ENCODE assay signal across 4 cellular contexts in the genomic region with DNA sequence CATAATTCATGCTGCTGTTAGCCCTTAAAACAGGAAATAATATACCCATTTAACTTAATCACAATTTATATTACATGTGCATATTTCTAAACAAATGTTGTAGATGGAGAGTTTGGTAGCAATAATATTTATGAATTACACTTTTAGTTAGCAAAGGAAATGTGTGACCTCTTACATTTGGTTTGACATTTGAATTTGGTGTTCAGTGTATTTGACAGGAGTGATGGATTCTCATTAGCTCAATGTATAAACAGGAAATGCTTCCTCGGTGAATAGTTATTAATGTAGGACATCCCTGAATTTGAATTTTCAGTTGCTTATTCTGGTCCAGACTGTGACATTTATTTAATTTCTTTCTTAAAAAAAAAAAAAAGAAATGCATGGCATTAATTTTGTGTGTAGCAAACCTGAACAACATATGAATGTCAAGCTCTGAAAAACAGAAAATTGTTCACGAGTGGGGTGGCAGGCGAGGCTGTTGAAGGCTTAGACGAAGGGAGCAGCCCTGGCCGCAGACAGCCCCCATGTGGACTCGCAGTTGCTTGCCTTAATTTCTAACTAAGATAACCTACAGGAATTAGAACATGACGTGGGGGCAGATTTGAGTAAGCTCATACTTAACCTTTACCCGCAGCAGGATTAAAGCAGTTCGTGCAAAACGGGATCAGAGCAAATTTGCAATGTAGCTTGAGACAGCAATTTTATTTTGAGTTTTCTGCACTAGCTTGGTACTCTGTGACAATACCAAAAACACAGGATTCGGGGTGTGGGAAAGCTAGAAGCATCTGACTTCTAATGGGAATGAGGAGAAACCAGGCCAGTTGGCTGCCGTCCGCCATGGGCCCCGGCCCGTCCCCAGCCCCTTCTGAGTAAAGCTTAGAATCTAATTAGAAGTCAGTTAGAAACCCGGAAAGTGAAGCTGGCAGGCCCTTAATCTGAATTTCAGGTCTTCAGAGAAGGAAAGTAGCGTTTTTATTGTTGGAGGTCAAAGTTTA.
TF ChIP-seq lines count a peak whose summit lies in the region.

No MANE protein-coding gene starts in this region.

TF ChIP-seq in SK-N-SH, 30 proteins besides CTCF, POLR2A, EP300 and RAD21:
- TF ChIP-seq, protein P1, sequence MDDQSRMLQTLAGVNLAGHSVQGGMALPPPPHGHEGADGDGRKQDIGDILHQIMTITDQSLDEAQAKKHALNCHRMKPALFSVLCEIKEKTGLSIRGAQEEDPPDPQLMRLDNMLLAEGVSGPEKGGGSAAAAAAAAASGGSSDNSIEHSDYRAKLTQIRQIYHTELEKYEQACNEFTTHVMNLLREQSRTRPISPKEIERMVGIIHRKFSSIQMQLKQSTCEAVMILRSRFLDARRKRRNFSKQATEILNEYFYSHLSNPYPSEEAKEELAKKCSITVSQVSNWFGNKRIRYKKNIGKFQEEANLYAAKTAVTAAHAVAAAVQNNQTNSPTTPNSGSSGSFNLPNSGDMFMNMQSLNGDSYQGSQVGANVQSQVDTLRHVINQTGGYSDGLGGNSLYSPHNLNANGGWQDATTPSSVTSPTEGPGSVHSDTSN (IDR thresholded peaks at IDR 0.05) = peak; percentile 34; the same call in 1 of the 2 replicates
- no peak for TF ChIP-seq RXRA (IDR thresholded peaks at IDR 0.05; ENCODE audit: borderline replicate concordance, low read depth)
TF ChIP-seq in SK-N-SH: peak in this region for 1.

TF ChIP-seq in SK-N-SH treated with all-trans-retinoic acid at 6 μM for 48 hours, 23 proteins besides CTCF, POLR2A, EP300 and RAD21:
- TF ChIP-seq RARB (CRISPR knock-in tag; IDR thresholded peaks at IDR 0.05) (no peak), ARNTL (CRISPR knock-in tag; IDR thresholded peaks at IDR 0.05; ENCODE audit: borderline replicate concordance, low read depth) (no peak), TOX (CRISPR knock-in tag; IDR thresholded peaks at IDR 0.05; ENCODE audit: borderline replicate concordance) (no peak), ISL1 (CRISPR knock-in tag; IDR thresholded peaks at IDR 0.05) (no peak), SNAI2 (CRISPR knock-in tag; IDR thresholded peaks at IDR 0.05) (no peak), ESRRG (CRISPR knock-in tag; IDR thresholded peaks at IDR 0.05) (no peak), ZFP30 (CRISPR knock-in tag; IDR thresholded peaks at IDR 0.05) (no peak), GLIS3 (CRISPR knock-in tag; IDR thresholded peaks at IDR 0.05) (no peak), ZNF565 (CRISPR knock-in tag; conservative IDR thresholded peaks at IDR 0.05; ENCODE audit: low read depth) (no peak), ZFP3 (CRISPR knock-in tag; IDR thresholded peaks at IDR 0.05) (no peak), OSR1 (CRISPR knock-in tag; IDR thresholded peaks at IDR 0.05) (no peak)
- TF ChIP-seq, protein P2, sequence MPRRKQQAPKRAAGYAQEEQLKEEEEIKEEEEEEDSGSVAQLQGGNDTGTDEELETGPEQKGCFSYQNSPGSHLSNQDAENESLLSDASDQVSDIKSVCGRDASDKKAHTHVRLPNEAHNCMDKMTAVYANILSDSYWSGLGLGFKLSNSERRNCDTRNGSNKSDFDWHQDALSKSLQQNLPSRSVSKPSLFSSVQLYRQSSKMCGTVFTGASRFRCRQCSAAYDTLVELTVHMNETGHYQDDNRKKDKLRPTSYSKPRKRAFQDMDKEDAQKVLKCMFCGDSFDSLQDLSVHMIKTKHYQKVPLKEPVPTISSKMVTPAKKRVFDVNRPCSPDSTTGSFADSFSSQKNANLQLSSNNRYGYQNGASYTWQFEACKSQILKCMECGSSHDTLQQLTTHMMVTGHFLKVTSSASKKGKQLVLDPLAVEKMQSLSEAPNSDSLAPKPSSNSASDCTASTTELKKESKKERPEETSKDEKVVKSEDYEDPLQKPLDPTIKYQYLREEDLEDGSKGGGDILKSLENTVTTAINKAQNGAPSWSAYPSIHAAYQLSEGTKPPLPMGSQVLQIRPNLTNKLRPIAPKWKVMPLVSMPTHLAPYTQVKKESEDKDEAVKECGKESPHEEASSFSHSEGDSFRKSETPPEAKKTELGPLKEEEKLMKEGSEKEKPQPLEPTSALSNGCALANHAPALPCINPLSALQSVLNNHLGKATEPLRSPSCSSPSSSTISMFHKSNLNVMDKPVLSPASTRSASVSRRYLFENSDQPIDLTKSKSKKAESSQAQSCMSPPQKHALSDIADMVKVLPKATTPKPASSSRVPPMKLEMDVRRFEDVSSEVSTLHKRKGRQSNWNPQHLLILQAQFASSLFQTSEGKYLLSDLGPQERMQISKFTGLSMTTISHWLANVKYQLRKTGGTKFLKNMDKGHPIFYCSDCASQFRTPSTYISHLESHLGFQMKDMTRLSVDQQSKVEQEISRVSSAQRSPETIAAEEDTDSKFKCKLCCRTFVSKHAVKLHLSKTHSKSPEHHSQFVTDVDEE (CRISPR knock-in tag; IDR thresholded peaks at IDR 0.05) = no peak
- TF ChIP-seq, protein P3, sequence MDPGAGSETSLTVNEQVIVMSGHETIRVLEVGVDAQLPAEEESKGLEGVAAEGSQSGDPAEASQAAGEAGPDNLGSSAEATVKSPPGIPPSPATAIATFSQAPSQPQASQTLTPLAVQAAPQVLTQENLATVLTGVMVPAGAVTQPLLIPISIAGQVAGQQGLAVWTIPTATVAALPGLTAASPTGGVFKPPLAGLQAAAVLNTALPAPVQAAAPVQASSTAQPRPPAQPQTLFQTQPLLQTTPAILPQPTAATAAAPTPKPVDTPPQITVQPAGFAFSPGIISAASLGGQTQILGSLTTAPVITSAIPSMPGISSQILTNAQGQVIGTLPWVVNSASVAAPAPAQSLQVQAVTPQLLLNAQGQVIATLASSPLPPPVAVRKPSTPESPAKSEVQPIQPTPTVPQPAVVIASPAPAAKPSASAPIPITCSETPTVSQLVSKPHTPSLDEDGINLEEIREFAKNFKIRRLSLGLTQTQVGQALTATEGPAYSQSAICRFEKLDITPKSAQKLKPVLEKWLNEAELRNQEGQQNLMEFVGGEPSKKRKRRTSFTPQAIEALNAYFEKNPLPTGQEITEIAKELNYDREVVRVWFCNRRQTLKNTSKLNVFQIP (CRISPR knock-in tag; IDR thresholded peaks at IDR 0.05; ENCODE audit: borderline replicate concordance, low read depth) = no peak
TF ChIP-seq in SK-N-SH treated with all-trans-retinoic acid at 6 μM for 48 hours: peak in this region for 0.

TF ChIP-seq in K562, 482 proteins besides CTCF, POLR2A, EP300 and RAD21:
- TF ChIP-seq, protein P4, sequence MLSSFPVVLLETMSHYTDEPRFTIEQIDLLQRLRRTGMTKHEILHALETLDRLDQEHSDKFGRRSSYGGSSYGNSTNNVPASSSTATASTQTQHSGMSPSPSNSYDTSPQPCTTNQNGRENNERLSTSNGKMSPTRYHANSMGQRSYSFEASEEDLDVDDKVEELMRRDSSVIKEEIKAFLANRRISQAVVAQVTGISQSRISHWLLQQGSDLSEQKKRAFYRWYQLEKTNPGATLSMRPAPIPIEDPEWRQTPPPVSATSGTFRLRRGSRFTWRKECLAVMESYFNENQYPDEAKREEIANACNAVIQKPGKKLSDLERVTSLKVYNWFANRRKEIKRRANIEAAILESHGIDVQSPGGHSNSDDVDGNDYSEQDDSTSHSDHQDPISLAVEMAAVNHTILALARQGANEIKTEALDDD (IDR thresholded peaks at IDR 0.05) = peak; percentile 53; the same call in 1 of the 2 replicates
- TF ChIP-seq NR2C2 (CRISPR knock-in tag; IDR thresholded peaks at IDR 0.05) = no peak
- TF ChIP-seq NR2C2 (tag; IDR thresholded peaks at IDR 0.05) = 0 out of 2 replicates have a peak, but pooled peaks have one; percentile 4
- no peak for TF ChIP-seq CREBBP (IDR thresholded peaks at IDR 0.05; ENCODE audit: low read depth, low read length)
- TF ChIP-seq CBFA2T3 (IDR thresholded peaks at IDR 0.05) = 0 out of 2 replicates have a peak, but pooled peaks have one; percentile 8
- peak; percentile 45 to 46; a peak in 2 of 4 replicates for TF ChIP-seq KDM1A (IDR thresholded peaks at IDR 0.05)
- no peak for TF ChIP-seq TEAD2 (tag; IDR thresholded peaks at IDR 0.05)

TF ChIP-seq in WTC11, 78 proteins besides CTCF, POLR2A, EP300 and RAD21:
- TF ChIP-seq, protein P5, sequence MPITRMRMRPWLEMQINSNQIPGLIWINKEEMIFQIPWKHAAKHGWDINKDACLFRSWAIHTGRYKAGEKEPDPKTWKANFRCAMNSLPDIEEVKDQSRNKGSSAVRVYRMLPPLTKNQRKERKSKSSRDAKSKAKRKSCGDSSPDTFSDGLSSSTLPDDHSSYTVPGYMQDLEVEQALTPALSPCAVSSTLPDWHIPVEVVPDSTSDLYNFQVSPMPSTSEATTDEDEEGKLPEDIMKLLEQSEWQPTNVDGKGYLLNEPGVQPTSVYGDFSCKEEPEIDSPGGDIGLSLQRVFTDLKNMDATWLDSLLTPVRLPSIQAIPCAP (CRISPR knock-in tag; IDR thresholded peaks at IDR 0.05) = no peak
- TF ChIP-seq ZBTB21 (CRISPR knock-in tag; IDR thresholded peaks at IDR 0.05; ENCODE audit: borderline replicate concordance) (no peak), MXD4 (CRISPR knock-in tag; IDR thresholded peaks at IDR 0.05; ENCODE audit: borderline replicate concordance) (no peak), GTF2I (CRISPR knock-in tag; conservative IDR thresholded peaks at IDR 0.05) (no peak), NR2C2 (CRISPR knock-in tag; IDR thresholded peaks at IDR 0.05) (no peak), ZNF138 (CRISPR knock-in tag; conservative IDR thresholded peaks at IDR 0.05) (no peak)
- TF ChIP-seq, protein P6, sequence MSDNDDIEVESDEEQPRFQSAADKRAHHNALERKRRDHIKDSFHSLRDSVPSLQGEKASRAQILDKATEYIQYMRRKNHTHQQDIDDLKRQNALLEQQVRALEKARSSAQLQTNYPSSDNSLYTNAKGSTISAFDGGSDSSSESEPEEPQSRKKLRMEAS (CRISPR knock-in tag; IDR thresholded peaks at IDR 0.05) = no peak
- TF ChIP-seq, protein P7, sequence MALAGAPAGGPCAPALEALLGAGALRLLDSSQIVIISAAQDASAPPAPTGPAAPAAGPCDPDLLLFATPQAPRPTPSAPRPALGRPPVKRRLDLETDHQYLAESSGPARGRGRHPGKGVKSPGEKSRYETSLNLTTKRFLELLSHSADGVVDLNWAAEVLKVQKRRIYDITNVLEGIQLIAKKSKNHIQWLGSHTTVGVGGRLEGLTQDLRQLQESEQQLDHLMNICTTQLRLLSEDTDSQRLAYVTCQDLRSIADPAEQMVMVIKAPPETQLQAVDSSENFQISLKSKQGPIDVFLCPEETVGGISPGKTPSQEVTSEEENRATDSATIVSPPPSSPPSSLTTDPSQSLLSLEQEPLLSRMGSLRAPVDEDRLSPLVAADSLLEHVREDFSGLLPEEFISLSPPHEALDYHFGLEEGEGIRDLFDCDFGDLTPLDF (CRISPR knock-in tag; IDR thresholded peaks at IDR 0.05) = no peak
